23 cellular contexts compared by ENCODE assay signal in genomic region chr10:78875331-78875877, GRCh38.
"Had no signal": no experiment of that assay in that cellular context is flagged by ENCODE, and none has a peak within 500 bp of the region (broad histone marks: within the 10 kb centered on the region; RNA-seq: fewer than 3 reads in every experiment).

No MANE protein-coding gene starts in this region.

- H3K4me1 Mint-ChIP-seq: activated naive CD8-positive, alpha-beta T cell treated with anti-CD3 and anti-CD28 coated beads for 36 hours had no signal

- H3K27me3 ChIP-seq: cardiac muscle cell, thyroid gland had no signal

- FAIRE-seq: urothelium cell line had no signal

- H3K4me3 Mint-ChIP-seq: activated CD4-positive, alpha-beta T cell treated with anti-CD3 and anti-CD28 coated beads for 36 hours; activated naive CD8-positive, alpha-beta T cell treated with anti-CD3 and anti-CD28 coated beads for 36 hours; effector memory CD8-positive, alpha-beta T cell; mesothelial cell of epicardium; natural killer cell treated with Interleukin-12 subunit alpha and Interleukin-12 subunit beta and Interleukin-15 and Interleukin-18, amount 100 ng/mL, for 72 hours had no signal

- H3K27ac Mint-ChIP-seq: activated CD4-positive, alpha-beta T cell treated with anti-CD3 and anti-CD28 coated beads for 36 hours; activated naive CD8-positive, alpha-beta T cell treated with anti-CD3 and anti-CD28 coated beads for 36 hours; effector memory CD8-positive, alpha-beta T cell; mesothelial cell of epicardium; natural killer cell treated with Interleukin-12 subunit alpha and Interleukin-12 subunit beta and Interleukin-15 and Interleukin-18, amount 100 ng/mL, for 72 hours had no signal

- ATAC-seq: activated CD4-positive, alpha-beta T cell treated with anti-CD3 and anti-CD28 coated beads for 36 hours; effector memory CD8-positive, alpha-beta T cell; foreskin keratinocyte; left cardiac atrium; lower lobe of right lung; natural killer cell treated with Interleukin-12 subunit alpha and Interleukin-12 subunit beta and Interleukin-15 and Interleukin-18, amount 100 ng/mL, for 72 hours had no signal

- H3K9me3 ChIP-seq: lower lobe of right lung, thyroid gland had no signal

- H3K36me3 Mint-ChIP-seq: mesothelial cell of epicardium had no signal

- DNase-seq: activated CD4-positive, alpha-beta T cell treated with anti-CD3 and anti-CD28 coated beads for 36 hours; activated CD4-positive, alpha-beta T cell treated with anti-CD3 and anti-CD28 coated beads, Interleukin-2, amount 50 U/mL, for 48 hours; activated gamma-delta T cell treated with Interleukin-2 at 50 U/mL for 16 hours; activated naive CD8-positive, alpha-beta T cell treated with anti-CD3 and anti-CD28 coated beads for 36 hours; amniotic stem cell; dermis blood vessel endothelial cell; effector memory CD8-positive, alpha-beta T cell; foreskin keratinocyte; glutamatergic neuron; hypothalamus; left cardiac atrium; lower lobe of right lung; nucleus accumbens; posterior cingulate gyrus; stimulated activated CD4-positive, alpha-beta T cell treated with anti-CD3 and anti-CD28 coated beads, Interleukin-12 subunit alpha, Interleukin-12 subunit beta, amount 100 ng/mL, for 4 hours; stimulated activated CD4-positive, alpha-beta T cell treated with anti-CD3 and anti-CD28 coated beads, Interleukin-1b, Interleukin-23, amount 100 ng/mL, for 48 hours; stimulated activated naive CD4-positive, alpha-beta T cell; thyroid gland; WERI-Rb-1 had no signal

- H3K4me1 ChIP-seq: foreskin keratinocyte, lower lobe of right lung had no signal

- H3K4me3 ChIP-seq: cardiac muscle cell, lower lobe of right lung, thyroid gland had no signal

- H3K27ac ChIP-seq: cardiac muscle cell, foreskin keratinocyte, lower lobe of right lung, thyroid gland, WERI-Rb-1 had no signal

- H3K36me3 ChIP-seq: cardiac muscle cell, lower lobe of right lung, thyroid gland, WERI-Rb-1 had no signal
